Comparison of ENCODE assay signal across 1 cellular context in the genomic region with DNA sequence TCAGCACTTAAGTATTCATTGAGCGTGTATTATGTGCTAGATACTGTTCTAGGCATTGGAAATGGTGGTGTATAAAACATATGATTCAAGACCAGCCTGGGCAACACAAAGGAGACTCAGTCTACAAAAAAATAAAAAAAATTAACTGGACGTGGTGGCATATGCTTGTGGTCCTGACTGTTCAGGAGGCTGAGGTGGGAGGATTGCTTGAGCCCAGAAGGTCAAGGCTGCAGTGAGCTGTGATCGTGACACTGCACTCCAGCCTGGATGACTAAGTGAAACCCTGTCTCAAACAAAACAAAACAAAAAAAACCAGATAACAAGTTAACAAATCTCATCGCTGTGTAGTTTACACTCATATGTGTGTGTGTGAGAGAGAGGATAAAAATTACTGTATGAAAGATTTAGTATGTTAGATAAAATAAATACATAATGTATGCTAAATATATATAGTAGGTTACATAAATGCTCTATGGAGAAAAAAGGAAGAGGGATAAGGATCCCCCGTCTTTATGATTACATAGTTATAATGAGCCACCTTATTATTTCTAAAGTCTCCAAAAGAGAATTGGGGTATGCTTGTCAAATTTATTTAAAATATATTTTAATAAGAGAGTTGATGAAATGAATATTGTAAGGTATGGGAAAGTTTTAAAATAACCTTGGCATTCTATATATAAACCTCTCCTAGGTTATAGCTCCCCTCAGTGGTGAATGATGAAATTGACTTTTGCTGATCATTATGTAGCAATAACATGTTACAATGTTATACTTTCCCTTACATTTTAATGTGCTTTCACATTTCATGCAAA.
TF ChIP-seq lines count a peak whose summit lies in the region.

No MANE protein-coding gene starts in this region.

TF ChIP-seq in K562, 482 proteins besides CTCF, POLR2A, EP300 and RAD21 (continued from another document):
- TF ChIP-seq MLLT1 (IDR thresholded peaks at IDR 0.05) (0 out of 4 replicates have a peak, but pooled peaks of 1 of the 2 experiments have one; percentile 19), CTBP1 (IDR thresholded peaks at IDR 0.05; ENCODE audit: borderline replicate concordance) (no peak), CXXC5 (CRISPR knock-in tag; IDR thresholded peaks at IDR 0.05) (no peak), ESRRA (IDR thresholded peaks at IDR 0.05; ENCODE audit: borderline replicate concordance, low read depth) (no peak), CBX8 (IDR thresholded peaks at IDR 0.05; ENCODE audit: borderline replicate concordance, extremely low read depth, low read depth, low read length, poor library complexity, severe bottlenecking) (no peak), ZNF398 (CRISPR knock-in tag; IDR thresholded peaks at IDR 0.05) (no peak), CEBPB (tag; IDR thresholded peaks at IDR 0.05) (peak; percentile 89), ZNF184 (CRISPR knock-in tag; IDR thresholded peaks at IDR 0.05) (no peak), TRIM24 (IDR thresholded peaks at IDR 0.05) (0 out of 4 replicates have a peak, but pooled peaks have one; percentile 11 to 43), NCOA2 (IDR thresholded peaks at IDR 0.05; ENCODE audit: partially characterized antibody in 2 of 2) (peak in 1 of 2 experiments; percentile 19), SRF (CRISPR knock-in tag; IDR thresholded peaks at IDR 0.05) (no peak), ZNF41 (CRISPR knock-in tag; conservative IDR thresholded peaks at IDR 0.05) (no peak), ZNF12 (CRISPR knock-in tag; IDR thresholded peaks at IDR 0.05) (no peak), MAFK (IDR thresholded peaks at IDR 0.05; ENCODE audit: low read length) (peak; percentile 77), CHD1 (IDR thresholded peaks at IDR 0.05; ENCODE audit: low read length) (no peak), E2F6 (IDR thresholded peaks at IDR 0.05; ENCODE audit: borderline replicate concordance in 1 of 2, extremely low read depth in 1 of 2, insufficient read depth in 1 of 2, insufficient read length in 1 of 2, low read depth in 1 of 2, low read length in 1 of 2, poor library complexity in 1 of 2, severe bottlenecking in 1 of 2) (no peak), STAG1 (CRISPR knock-in tag; IDR thresholded peaks at IDR 0.05; ENCODE audit: borderline replicate concordance) (no peak), MXI1 (IDR thresholded peaks at IDR 0.05; ENCODE audit: low read depth, low read length) (no peak), ZNF274 (IDR thresholded peaks at IDR 0.05; ENCODE audit: borderline replicate concordance, low read depth, low read length) (no peak), ELF2 (CRISPR knock-in tag; IDR thresholded peaks at IDR 0.05) (no peak), CBFA2T3 (IDR thresholded peaks at IDR 0.05) (peak; percentile 49), NR2C2 (CRISPR knock-in tag; IDR thresholded peaks at IDR 0.05) (no peak), NR2C2 (tag; IDR thresholded peaks at IDR 0.05) (peak; percentile 30; the same call in 1 of the 2 replicates), JUND (IDR thresholded peaks at IDR 0.05; ENCODE audit: borderline replicate concordance, low read depth, low read length) (peak; percentile 58; the same call in 1 of the 2 replicates), JUND (tag; IDR thresholded peaks at IDR 0.05; ENCODE audit: borderline replicate concordance, low read depth, low read length) (peak; percentile 12; the same call in 1 of the 3 replicates), CBX3 (IDR thresholded peaks at IDR 0.05; ENCODE audit: borderline replicate concordance in 1 of 2, low read length in 2 of 2) (peak in 1 of 2 experiments; percentile 29; a peak in 1 of 3 replicates), MEF2A (IDR thresholded peaks at IDR 0.05; ENCODE audit: control insufficient read depth, low read depth, low read length) (no peak), KDM2B (CRISPR knock-in tag; IDR thresholded peaks at IDR 0.05) (no peak), POU5F1 (IDR thresholded peaks at IDR 0.05; ENCODE audit: borderline replicate concordance, low read depth, low read length, partially characterized antibody) (no peak), THRAP3 (IDR thresholded peaks at IDR 0.05; ENCODE audit: borderline replicate concordance) (no peak), ELK3 (CRISPR knock-in tag; IDR thresholded peaks at IDR 0.05) (0 out of 2 replicates have a peak, but pooled peaks have one; percentile 37), NELFE (IDR thresholded peaks at IDR 0.05; ENCODE audit: insufficient read depth, insufficient read length) (no peak), NFIC (IDR thresholded peaks at IDR 0.05) (no peak), SAFB (IDR thresholded peaks at IDR 0.05; ENCODE audit: borderline replicate concordance, low read depth, low read length) (no peak), TEAD1 (CRISPR knock-in tag; IDR thresholded peaks at IDR 0.05) (no peak), SMAD3 (CRISPR knock-in tag; conservative IDR thresholded peaks at IDR 0.05) (no peak), HOXB6 (CRISPR knock-in tag; IDR thresholded peaks at IDR 0.05; ENCODE audit: borderline replicate concordance) (no peak), TFE3 (CRISPR knock-in tag; IDR thresholded peaks at IDR 0.05) (no peak), ZEB2 (IDR thresholded peaks at IDR 0.05) (peak; percentile 21; the same call in 1 of the 2 replicates), POLR3G (IDR thresholded peaks at IDR 0.05; ENCODE audit: extremely low read depth, insufficient read length, insufficient replicate concordance) (no peak), MTA1 (IDR thresholded peaks at IDR 0.05; ENCODE audit: borderline replicate concordance) (no peak)
- TF ChIP-seq, protein P1, sequence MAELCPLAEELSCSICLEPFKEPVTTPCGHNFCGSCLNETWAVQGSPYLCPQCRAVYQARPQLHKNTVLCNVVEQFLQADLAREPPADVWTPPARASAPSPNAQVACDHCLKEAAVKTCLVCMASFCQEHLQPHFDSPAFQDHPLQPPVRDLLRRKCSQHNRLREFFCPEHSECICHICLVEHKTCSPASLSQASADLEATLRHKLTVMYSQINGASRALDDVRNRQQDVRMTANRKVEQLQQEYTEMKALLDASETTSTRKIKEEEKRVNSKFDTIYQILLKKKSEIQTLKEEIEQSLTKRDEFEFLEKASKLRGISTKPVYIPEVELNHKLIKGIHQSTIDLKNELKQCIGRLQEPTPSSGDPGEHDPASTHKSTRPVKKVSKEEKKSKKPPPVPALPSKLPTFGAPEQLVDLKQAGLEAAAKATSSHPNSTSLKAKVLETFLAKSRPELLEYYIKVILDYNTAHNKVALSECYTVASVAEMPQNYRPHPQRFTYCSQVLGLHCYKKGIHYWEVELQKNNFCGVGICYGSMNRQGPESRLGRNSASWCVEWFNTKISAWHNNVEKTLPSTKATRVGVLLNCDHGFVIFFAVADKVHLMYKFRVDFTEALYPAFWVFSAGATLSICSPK (IDR thresholded peaks at IDR 0.05; ENCODE audit: borderline replicate concordance) = no peak
- TF ChIP-seq, protein P2, sequence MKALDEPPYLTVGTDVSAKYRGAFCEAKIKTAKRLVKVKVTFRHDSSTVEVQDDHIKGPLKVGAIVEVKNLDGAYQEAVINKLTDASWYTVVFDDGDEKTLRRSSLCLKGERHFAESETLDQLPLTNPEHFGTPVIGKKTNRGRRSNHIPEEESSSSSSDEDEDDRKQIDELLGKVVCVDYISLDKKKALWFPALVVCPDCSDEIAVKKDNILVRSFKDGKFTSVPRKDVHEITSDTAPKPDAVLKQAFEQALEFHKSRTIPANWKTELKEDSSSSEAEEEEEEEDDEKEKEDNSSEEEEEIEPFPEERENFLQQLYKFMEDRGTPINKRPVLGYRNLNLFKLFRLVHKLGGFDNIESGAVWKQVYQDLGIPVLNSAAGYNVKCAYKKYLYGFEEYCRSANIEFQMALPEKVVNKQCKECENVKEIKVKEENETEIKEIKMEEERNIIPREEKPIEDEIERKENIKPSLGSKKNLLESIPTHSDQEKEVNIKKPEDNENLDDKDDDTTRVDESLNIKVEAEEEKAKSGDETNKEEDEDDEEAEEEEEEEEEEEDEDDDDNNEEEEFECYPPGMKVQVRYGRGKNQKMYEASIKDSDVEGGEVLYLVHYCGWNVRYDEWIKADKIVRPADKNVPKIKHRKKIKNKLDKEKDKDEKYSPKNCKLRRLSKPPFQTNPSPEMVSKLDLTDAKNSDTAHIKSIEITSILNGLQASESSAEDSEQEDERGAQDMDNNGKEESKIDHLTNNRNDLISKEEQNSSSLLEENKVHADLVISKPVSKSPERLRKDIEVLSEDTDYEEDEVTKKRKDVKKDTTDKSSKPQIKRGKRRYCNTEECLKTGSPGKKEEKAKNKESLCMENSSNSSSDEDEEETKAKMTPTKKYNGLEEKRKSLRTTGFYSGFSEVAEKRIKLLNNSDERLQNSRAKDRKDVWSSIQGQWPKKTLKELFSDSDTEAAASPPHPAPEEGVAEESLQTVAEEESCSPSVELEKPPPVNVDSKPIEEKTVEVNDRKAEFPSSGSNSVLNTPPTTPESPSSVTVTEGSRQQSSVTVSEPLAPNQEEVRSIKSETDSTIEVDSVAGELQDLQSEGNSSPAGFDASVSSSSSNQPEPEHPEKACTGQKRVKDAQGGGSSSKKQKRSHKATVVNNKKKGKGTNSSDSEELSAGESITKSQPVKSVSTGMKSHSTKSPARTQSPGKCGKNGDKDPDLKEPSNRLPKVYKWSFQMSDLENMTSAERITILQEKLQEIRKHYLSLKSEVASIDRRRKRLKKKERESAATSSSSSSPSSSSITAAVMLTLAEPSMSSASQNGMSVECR (CRISPR knock-in tag; IDR thresholded peaks at IDR 0.05) = no peak
- TF ChIP-seq, protein P3, sequence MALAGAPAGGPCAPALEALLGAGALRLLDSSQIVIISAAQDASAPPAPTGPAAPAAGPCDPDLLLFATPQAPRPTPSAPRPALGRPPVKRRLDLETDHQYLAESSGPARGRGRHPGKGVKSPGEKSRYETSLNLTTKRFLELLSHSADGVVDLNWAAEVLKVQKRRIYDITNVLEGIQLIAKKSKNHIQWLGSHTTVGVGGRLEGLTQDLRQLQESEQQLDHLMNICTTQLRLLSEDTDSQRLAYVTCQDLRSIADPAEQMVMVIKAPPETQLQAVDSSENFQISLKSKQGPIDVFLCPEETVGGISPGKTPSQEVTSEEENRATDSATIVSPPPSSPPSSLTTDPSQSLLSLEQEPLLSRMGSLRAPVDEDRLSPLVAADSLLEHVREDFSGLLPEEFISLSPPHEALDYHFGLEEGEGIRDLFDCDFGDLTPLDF (CRISPR knock-in tag; IDR thresholded peaks at IDR 0.05) = no peak
- TF ChIP-seq, protein P4, sequence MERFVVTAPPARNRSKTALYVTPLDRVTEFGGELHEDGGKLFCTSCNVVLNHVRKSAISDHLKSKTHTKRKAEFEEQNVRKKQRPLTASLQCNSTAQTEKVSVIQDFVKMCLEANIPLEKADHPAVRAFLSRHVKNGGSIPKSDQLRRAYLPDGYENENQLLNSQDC (CRISPR knock-in tag; IDR thresholded peaks at IDR 0.05) = no peak
